15 cellular contexts compared by ENCODE assay signal in the genomic region with DNA sequence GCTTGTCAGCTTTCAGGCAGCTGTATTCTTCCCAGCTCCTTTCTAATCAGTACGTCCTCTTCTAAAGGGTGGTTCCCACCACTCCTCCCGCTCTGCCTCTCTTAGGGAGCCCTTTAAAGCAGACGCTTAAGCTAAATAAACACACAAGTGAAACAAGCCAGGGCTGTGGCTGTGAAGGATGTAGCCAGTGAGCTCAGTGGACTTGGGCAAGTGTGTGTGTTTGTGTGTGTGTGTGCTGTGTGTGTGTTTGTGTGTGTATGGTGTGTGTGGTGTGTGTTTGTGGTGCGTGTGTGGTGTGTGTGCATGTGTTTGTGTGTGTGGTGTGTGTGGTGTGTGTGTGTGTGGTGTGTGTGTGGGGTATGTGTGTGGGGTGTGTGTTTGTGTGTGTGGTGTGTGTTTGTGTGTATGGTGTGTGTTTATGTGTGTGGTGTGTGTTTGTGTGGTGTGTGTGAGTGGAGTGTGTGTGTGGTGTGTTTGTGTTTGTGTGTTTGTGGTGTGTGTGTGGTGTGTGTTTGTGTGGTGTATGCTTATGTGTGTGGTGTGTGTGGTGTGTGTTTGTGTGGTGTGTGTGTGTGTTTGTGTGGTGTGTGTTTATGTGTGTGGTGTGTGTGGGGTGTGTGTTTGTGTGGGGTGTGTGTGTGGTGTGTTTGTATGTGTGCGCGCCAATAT.
DNase-seq lines count a peak whose midpoint lies in the region; ATAC-seq, FAIRE-seq and TF ChIP-seq lines count a peak whose summit lies in the region.
"Had no signal": no experiment of that assay in that cellular context is flagged by ENCODE, and none has a peak within 500 bp of the region (broad histone marks: within the 10 kb centered on the region; RNA-seq: fewer than 3 reads in every experiment).

No MANE protein-coding gene starts in this region.

- no peak for TF ChIP-seq RAD21 in H1 (IDR thresholded peaks at IDR 0.05 in 1 of 2, conservative IDR thresholded peaks at IDR 0.05 in 1 of 2; ENCODE audit: low read depth in 2 of 2, low read length in 2 of 2)

- H3K23ac ChIP-seq in H1 (ENCODE audit: insufficient read length) = no peak overlapping the region

- TF ChIP-seq EP300 in H1 (IDR thresholded peaks at IDR 0.05; ENCODE audit: borderline replicate concordance in 1 of 2, low read depth in 2 of 2, low read length in 2 of 2) = no peak

- H4K20me1 ChIP-seq in H1 (replicated peaks in 1 of 2; ENCODE audit: control insufficient read depth in 1 of 2, insufficient read depth in 2 of 2, low read length in 2 of 2) = peaks cover 0 to 5% of the 10 kb centered on the region in 2 experiments

- H2BK120ac ChIP-seq in H1 (replicated peaks; ENCODE audit: low read depth, low read length) = no peak overlapping the region

- H3K14ac ChIP-seq in H1 (ENCODE audit: insufficient read length) = no peak overlapping the region

- no peak overlapping the region for H2BK20ac ChIP-seq in H1 (ENCODE audit: low read length)

- no peak overlapping the region for H4K91ac ChIP-seq in H1 (replicated peaks; ENCODE audit: insufficient read length, low read length)

- no peak overlapping the region for H2BK12ac ChIP-seq in H1 (ENCODE audit: low read depth, low read length)

- H3K9ac ChIP-seq in H1 (replicated peaks in 1 of 4; ENCODE audit: extremely low read depth in 1 of 4, low read depth in 3 of 4, low read length in 3 of 4) = no peak overlapping the region

- H3K4me2 ChIP-seq in H1 (ENCODE audit: insufficient read depth in 1 of 2, low read depth in 2 of 2, low read length in 2 of 2) = no peak overlapping the region

- peak overlapping the region; percentile 15 for H4K5ac ChIP-seq in H1 (ENCODE audit: insufficient read length, low read depth, low read length)

- peak overlapping the region; percentile 49 for H3K4ac ChIP-seq in H1 (replicated peaks; ENCODE audit: insufficient read length, low read depth, low read length)

- H2BK15ac ChIP-seq in H1 (ENCODE audit: low read length) = no peak overlapping the region

- H3K4me1 ChIP-seq in HEK293 (ENCODE audit: control insufficient read depth, insufficient read depth, low read length) = no peaks in the 10 kb centered on the region
- peaks cover 0 to 3% (median 0%) of the 10 kb centered on the region in 4 experiments; a peak in 1 of 7 replicates for H3K4me1 ChIP-seq in H1 (replicated peaks in 1 of 4; ENCODE audit: control insufficient read depth in 3 of 4, insufficient read depth in 4 of 4, low read length in 3 of 4)
- H3K4me1 ChIP-seq in naive thymus-derived CD4-positive, alpha-beta T cell (ENCODE audit: control insufficient read depth in 2 of 2, insufficient read depth in 2 of 2, low read length in 2 of 2) = peaks cover 0 to 16% of the 10 kb centered on the region in 2 donors
- H3K4me1 ChIP-seq: heart right ventricle had no signal

- peak overlapping the region in 8 of 9 donors; percentile 63 to 88 (median 84) for H3K27ac Mint-ChIP-seq in naive thymus-derived CD4-positive, alpha-beta T cell
- H3K27ac Mint-ChIP-seq in CD14-positive monocyte = peak overlapping the region in 1 of 7 donors; percentile 73

- H2BK5ac ChIP-seq in H1 (ENCODE audit: low read depth, low read length) = no peak overlapping the region

- H3K36me3 Mint-ChIP-seq in naive thymus-derived CD4-positive, alpha-beta T cell = peaks cover 0 to 4% (median 0%) of the 10 kb centered on the region in 5 donors
- no peaks in the 10 kb centered on the region for H3K36me3 Mint-ChIP-seq in CD14-positive monocyte

- no peak for FAIRE-seq in H1 (lab: Jason Lieb, UNC)
- FAIRE-seq: endometrium had no signal

- H2AFZ ChIP-seq in H1 (ENCODE audit: low read length) = no peak overlapping the region

- H3K36me3 ChIP-seq in HEK293 (ENCODE audit: control insufficient read depth in 2 of 2, insufficient read depth in 1 of 2, low read length in 2 of 2) (no peaks in the 10 kb centered on the region), H1 (ENCODE audit: control insufficient read depth in 2 of 4, insufficient read depth in 4 of 4, low read length in 3 of 4) (no peaks in the 10 kb centered on the region)
- H3K36me3 ChIP-seq in naive thymus-derived CD4-positive, alpha-beta T cell (ENCODE audit: control insufficient read depth in 2 of 3, insufficient read depth in 3 of 3, low read length in 3 of 3) = no peaks in the 10 kb centered on the region
- H3K36me3 ChIP-seq: brain microvascular endothelial cell, heart right ventricle, MG63 had no signal

- H3K4me1 Mint-ChIP-seq in naive thymus-derived CD4-positive, alpha-beta T cell = peaks cover 7 to 31% (median 23%) of the 10 kb centered on the region in 7 donors
- peaks cover 6% of the 10 kb centered on the region for H3K4me1 Mint-ChIP-seq in CD14-positive monocyte

- peaks cover 4% of the 10 kb centered on the region; the same call in 1 of the 2 replicates for H3K79me1 ChIP-seq in H1 (ENCODE audit: low read depth, low read length)

- TF ChIP-seq POLR2A in H1 (IDR thresholded peaks at IDR 0.05; ENCODE audit: control extremely low read depth in 1 of 2, low read depth in 2 of 2, low read length in 2 of 2) = no peak

- peaks cover 0 to 4% (median 2%) of the 10 kb centered on the region in 11 donors for H3K9me3 Mint-ChIP-seq in naive thymus-derived CD4-positive, alpha-beta T cell
- H3K9me3 Mint-ChIP-seq in CD14-positive monocyte = peaks cover 0 to 8% (median 4%) of the 10 kb centered on the region in 7 donors

- POLR2A ChIA-PET in HEK293 (lab: Yijun Ruan, JAX) = no interaction called here
- POLR2A ChIA-PET in H1 (lab: Charles Lee; ENCODE audit: partially characterized antibody) = interaction anchor here (1.1 kb wide), 1 partner anchor 9 kb away, joined by 3 read pairs; no protein-coding TSS in a partner anchor
- POLR2A ChIA-PET in naive thymus-derived CD4-positive, alpha-beta T cell (lab: Charles Lee) = interaction anchor here (0.7 kb wide), 1 partner anchor 152 kb away, joined by 3 read pairs; no protein-coding TSS in a partner anchor
- POLR2A ChIA-PET in GM10248 (lab: Yijun Ruan, JAX) = no interaction called here

- H3K23me2 ChIP-seq in H1 (ENCODE audit: low read depth, low read length) = peaks cover 5% of the 10 kb centered on the region; the same call in 1 of the 2 replicates

- H2AK5ac ChIP-seq in H1 (ENCODE audit: low read depth, low read length) = no peak overlapping the region

- ATAC-seq in naive thymus-derived CD4-positive, alpha-beta T cell = peak; percentile 31
- ATAC-seq in GM21723 (IDR thresholded peaks at IDR 0.05; ENCODE audit: unreplicated experiment) = no peak
- ATAC-seq: heart right ventricle, left lobe of liver had no signal

- no peak overlapping the region for H3K18ac ChIP-seq in H1 (ENCODE audit: extremely low read depth, low read length)

- intact Hi-C loops in naive thymus-derived CD4-positive, alpha-beta T cell (cut with micrococcal nuclease) = loop anchor here in 1 of 2 donors (5.0 kb wide), 1 partner anchor 69 kb away; no protein-coding TSS in a partner anchor
- intact Hi-C loops in CD14-positive monocyte (cut with micrococcal nuclease) = no loop called here

- H3K4me3 Mint-ChIP-seq in naive thymus-derived CD4-positive, alpha-beta T cell = peak overlapping the region in 9 of 10 donors; percentile 18 to 78 (median 64)
- no peak overlapping the region for H3K4me3 Mint-ChIP-seq in CD14-positive monocyte

- H3K4me3 ChIP-seq in HEK293 (ENCODE audit: low read depth, low read length) (no peak overlapping the region), H1 (ENCODE audit: extremely low read depth in 1 of 4, insufficient read depth in 2 of 4, low read depth in 3 of 4, low read length in 4 of 4) (no peak overlapping the region)
- H3K4me3 ChIP-seq in naive thymus-derived CD4-positive, alpha-beta T cell (ENCODE audit: low read length) = no peak overlapping the region
- H3K4me3 ChIP-seq: heart right ventricle, MG63 had no signal

- peak overlapping the region; percentile 99 for H3K56ac ChIP-seq in H1 (replicated peaks; ENCODE audit: insufficient read length, low read depth, low read length)

- WGBS in H1 (ENCODE audit: extremely low coverage in 1 of 2, insufficient coverage in 1 of 2, insufficient read length in 1 of 2, insufficient replicate concordance in 2 of 2, low coverage in 1 of 2, low lambda C conversion rate in 2 of 2, missing lambda C conversion rate in 1 of 2), 2 experiments = 96% methylated on average over 6 of the region's 6 CpGs; no CpG with 5 or more reads in 1 of the 2 experiments

- H3K27ac ChIP-seq in HEK293 (ENCODE audit: extremely low read depth, low read depth, low read length) (no peak overlapping the region), H1 (ENCODE audit: low read depth, low read length) (no peak overlapping the region)
- H3K27ac ChIP-seq in naive thymus-derived CD4-positive, alpha-beta T cell (ENCODE audit: low read depth, low read length) = no peak overlapping the region
- H3K27ac ChIP-seq: brain microvascular endothelial cell, heart right ventricle had no signal

- H3K27me3 Mint-ChIP-seq in naive thymus-derived CD4-positive, alpha-beta T cell = no peaks in the 10 kb centered on the region
- H3K27me3 Mint-ChIP-seq in CD14-positive monocyte (ENCODE audit: low read depth in 3 of 3) = peaks cover 0 to 3% (median 2%) of the 10 kb centered on the region in 3 donors

- H4K8ac ChIP-seq in H1 (ENCODE audit: extremely low read depth, insufficient read depth, low read length) = peak overlapping the region; percentile 1; the same call in 1 of the 2 replicates

- CTCF ChIA-PET in HEK293 (lab: Yijun Ruan, JAX) = no interaction called here
- CTCF ChIA-PET in H1 (lab: Charles Lee; ENCODE audit: partially characterized antibody) = interaction anchor here (0.7 to 2.2 kb wide), 4 partner anchors 64 to 516 kb away, joined by 3 to 10 read pairs (median 3); no protein-coding TSS in a partner anchor
- CTCF ChIA-PET in naive thymus-derived CD4-positive, alpha-beta T cell (lab: Charles Lee) = interaction anchor here (0.7 to 1.0 kb wide), 2 partner anchors 31 to 64 kb away, joined by 3 to 4 read pairs; no protein-coding TSS in a partner anchor
- CTCF ChIA-PET in GM10248 (lab: Yijun Ruan, JAX) = interaction anchor here (1.4 kb wide), 1 partner anchor 9 kb away, joined by 3 read pairs; no protein-coding TSS in a partner anchor

- no peaks in the 10 kb centered on the region for H3K9me3 ChIP-seq in HEK293 (ENCODE audit: control insufficient read depth, insufficient read depth, low read depth, low read length)
- no peaks in the 10 kb centered on the region; a peak in 1 of 4 replicates for H3K9me3 ChIP-seq in H1 (ENCODE audit: insufficient read depth in 2 of 2, low read depth in 1 of 2, low read length in 1 of 2)
- H3K9me3 ChIP-seq in naive thymus-derived CD4-positive, alpha-beta T cell (ENCODE audit: control insufficient read depth in 2 of 3, low read length in 3 of 3) = no peaks in the 10 kb centered on the region
- H3K9me3 ChIP-seq: heart right ventricle, MG63 had no signal

- H3K79me2 ChIP-seq in H1 (ENCODE audit: control insufficient read depth in 1 of 2, insufficient read depth in 2 of 2, low read length in 2 of 2) = no peaks in the 10 kb centered on the region

- peak; percentile 70 for DNase-seq in DMS53 (lab: John Stamatoyannopoulos, UW)
- peak in 1 of 2 experiments; percentile 6 for DNase-seq in H1 (ENCODE audit: low read depth in 1 of 2, low spot score in 2 of 2)
- DNase-seq in naive thymus-derived CD4-positive, alpha-beta T cell = no peak
- DNase-seq in CD14-positive monocyte (ENCODE audit: low spot score) = no peak
- DNase-seq in GM10248 (ENCODE audit: extremely low spot score) = no peak
- DNase-seq: activated T-cell treated with anti-CD3 and anti-CD28 coated beads, Interleukin-2, amount 50 U/mL, for 48 hours; brain microvascular endothelial cell; C1 segment of cervical spinal cord; HCEC 1CT; heart right ventricle; MG63 had no signal

- TF ChIP-seq CTCF in HEK293 (tag by site-specific recombination; IDR thresholded peaks at IDR 0.05) = no peak
- TF ChIP-seq CTCF in H1 (IDR thresholded peaks at IDR 0.05; ENCODE audit: control extremely low read depth in 1 of 3, insufficient read depth in 1 of 3, low read depth in 1 of 3, low read length in 3 of 3) = no peak
- no peak for TF ChIP-seq CTCF in CD14-positive monocyte (IDR thresholded peaks at IDR 0.05)
- TF ChIP-seq CTCF in GM10248 (IDR thresholded peaks at IDR 0.05; ENCODE audit: control extremely low read depth, extremely low read depth, low read depth, missing control alignments) = no peak

- H3K27me3 ChIP-seq in H1 (replicated peaks in 1 of 4; ENCODE audit: control insufficient read depth in 3 of 4, extremely low read depth in 1 of 4, insufficient read depth in 3 of 4, low read length in 3 of 4) = no peaks in the 10 kb centered on the region
- no peaks in the 10 kb centered on the region for H3K27me3 ChIP-seq in naive thymus-derived CD4-positive, alpha-beta T cell (ENCODE audit: control insufficient read depth in 2 of 2, insufficient read depth in 2 of 2, low read length in 2 of 2)
- H3K27me3 ChIP-seq: brain microvascular endothelial cell, heart right ventricle, MG63 had no signal

Comparison
In these comparisons a context has a peak if more than half of its experiments do, and no peak if none do; other contexts are left out.
1. H3K4me3 Mint-ChIP-seq: peak in naive thymus-derived CD4-positive, alpha-beta T cell (9 of 10); none in CD14-positive monocyte (0 of 2).
2. POLR2A ChIA-PET loops: an anchor here in H1 (1.1 kb wide) and naive thymus-derived CD4-positive, alpha-beta T cell (0.7 kb wide); none called in HEK293 and GM10248.